In genomic region chr7:71236488-71237179, GRCh38 we compare ENCODE assay signal across 20 cellular contexts.
DNase-seq lines count a peak whose midpoint lies in the region; ATAC-seq, FAIRE-seq and TF ChIP-seq lines count a peak whose summit lies in the region.
"Had no signal": no experiment of that assay in that cellular context is flagged by ENCODE, and none has a peak within 500 bp of the region (broad histone marks: within the 10 kb centered on the region; RNA-seq: fewer than 3 reads in every experiment).

No MANE protein-coding gene starts in this region.

- intact Hi-C loops in left ventricle myocardium superior (cut with micrococcal nuclease) (no loop called here), prostate gland (cut with DNase I) (loop anchor here (2.0 to 5.0 kb wide), 2 partner anchors 76 to 104 kb away; partner anchors contain the start of gene GALNT17)

- H3K27ac ChIP-seq in HUES48 (ENCODE audit: low read depth, low read length), result peak overlapping the region; percentile 51
- peak overlapping the region; percentile 60 to 77 for H3K27ac ChIP-seq in prostate gland
- H3K27ac ChIP-seq: foreskin keratinocyte, HL-60, KMS-11, PC-9 had no signal

- H3K9me3 ChIP-seq in HUES48 (ENCODE audit: control insufficient read depth, insufficient read depth, low read length), result no peaks in the 10 kb centered on the region
- no peaks in the 10 kb centered on the region for H3K9me3 ChIP-seq in prostate gland

- no peak overlapping the region for H3K4me3 Mint-ChIP-seq in T-helper 2 cell treated with Interferon-gamma antibody and Interleukin-4, amounts not matched to agents 5 μg/mL and 100 μg/mL, for 36 hours
- H3K4me3 Mint-ChIP-seq: activated naive CD8-positive, alpha-beta T cell treated with anti-CD3 and anti-CD28 coated beads, Interleukin-2, amount 10 ng/mL, durations not matched to agents 7 days and 5 days; activated T-cell treated with anti-CD3 and anti-CD28 coated beads, Interleukin-2, amount 50 U/mL, for 4 hours; stimulated activated naive CD8-positive, alpha-beta T cell treated with anti-CD3 and anti-CD28 coated beads, Interleukin-15, Interleukin-2, amounts not matched to agents 100 ng/mL and 50 ng/mL, for 24 hours had no signal

- H3K27me3 Mint-ChIP-seq in T-helper 2 cell treated with Interferon-gamma antibody and Interleukin-4, amounts not matched to agents 5 μg/mL and 100 μg/mL, for 36 hours (ENCODE audit: low read depth), result no peaks in the 10 kb centered on the region
- H3K27me3 Mint-ChIP-seq: activated naive CD8-positive, alpha-beta T cell treated with anti-CD3 and anti-CD28 coated beads, Interleukin-2, amount 10 ng/mL, durations not matched to agents 7 days and 5 days; stimulated activated naive CD8-positive, alpha-beta T cell treated with anti-CD3 and anti-CD28 coated beads, Interleukin-15, Interleukin-2, amounts not matched to agents 100 ng/mL and 50 ng/mL, for 24 hours had no signal

- H3K4me1 ChIP-seq in HUES48 (ENCODE audit: control insufficient read depth, insufficient read depth, low read length), result peaks cover 22% of the 10 kb centered on the region
- peaks cover 3% of the 10 kb centered on the region for H3K4me1 ChIP-seq in prostate gland (replicated peaks)
- H3K4me1 ChIP-seq: foreskin keratinocyte had no signal

- WGBS in prostate gland, result 35% methylated on average over 15 of the region's 15 CpGs

- H3K27me3 ChIP-seq in HUES48 (ENCODE audit: control insufficient read depth, insufficient read depth, low read length) (no peaks in the 10 kb centered on the region), prostate gland (replicated peaks; ENCODE audit: insufficient read depth) (no peaks in the 10 kb centered on the region)
- H3K27me3 ChIP-seq: foreskin keratinocyte had no signal

- no peak for TF ChIP-seq POLR2A in prostate gland (IDR thresholded peaks at IDR 0.05)

- H3K36me3 Mint-ChIP-seq in T-helper 2 cell treated with Interferon-gamma antibody and Interleukin-4, amounts not matched to agents 5 μg/mL and 100 μg/mL, for 36 hours (ENCODE audit: low read depth), result no peaks in the 10 kb centered on the region
- H3K36me3 Mint-ChIP-seq: activated naive CD8-positive, alpha-beta T cell treated with anti-CD3 and anti-CD28 coated beads, Interleukin-2, amount 10 ng/mL, durations not matched to agents 7 days and 5 days had no signal

- peak; percentile 8 for DNase-seq in NCI-H774 (lab: John Stamatoyannopoulos, UW)
- peak; percentile 40 for DNase-seq in left ventricle myocardium superior
- DNase-seq in prostate gland (ENCODE audit: low spot score), result no peak
- no peak for DNase-seq in T-helper 2 cell treated with Interferon-gamma antibody and Interleukin-4, amounts not matched to agents 5 μg/mL and 100 μg/mL, for 36 hours (ENCODE audit: low spot score)
- DNase-seq in GM19239 (ENCODE audit: insufficient read length, low spot score), result no peak
- DNase-seq: activated naive CD8-positive, alpha-beta T cell treated with anti-CD3 and anti-CD28 coated beads, Interleukin-2, amount 10 ng/mL, durations not matched to agents 7 days and 5 days; activated T-cell treated with anti-CD3 and anti-CD28 coated beads, Interleukin-2, amount 50 U/mL, for 4 hours; Calu3; central memory CD4-positive, alpha-beta T cell; foreskin keratinocyte; NCI-H1436 treated with DMSO at 0.1 percent for 48 hours; NCI-H510A; PC-9 had no signal

- peak overlapping the region; percentile 32; the same call in 1 of the 2 replicates for H3K9ac ChIP-seq in HUES48 (ENCODE audit: low read depth, low read length)
- H3K9ac ChIP-seq: KMS-11 had no signal

- H3K9me3 Mint-ChIP-seq in T-helper 2 cell treated with Interferon-gamma antibody and Interleukin-4, amounts not matched to agents 5 μg/mL and 100 μg/mL, for 36 hours, result peaks cover 55% of the 10 kb centered on the region

- no peak for FAIRE-seq in GM19239 (lab: Jason Lieb, UNC)
- FAIRE-seq: islet of Langerhans had no signal

- no peak overlapping the region for H3K27ac Mint-ChIP-seq in T-helper 2 cell treated with Interferon-gamma antibody and Interleukin-4, amounts not matched to agents 5 μg/mL and 100 μg/mL, for 36 hours
- H3K27ac Mint-ChIP-seq: activated naive CD8-positive, alpha-beta T cell treated with anti-CD3 and anti-CD28 coated beads, Interleukin-2, amount 10 ng/mL, durations not matched to agents 7 days and 5 days; stimulated activated naive CD8-positive, alpha-beta T cell treated with anti-CD3 and anti-CD28 coated beads, Interleukin-15, Interleukin-2, amounts not matched to agents 100 ng/mL and 50 ng/mL, for 24 hours had no signal

- ATAC-seq in left ventricle myocardium superior (peak; percentile 34), HG02571 (IDR thresholded peaks at IDR 0.05; ENCODE audit: unreplicated experiment) (no peak), HG03025 (IDR thresholded peaks at IDR 0.05; ENCODE audit: low FRiP score, unreplicated experiment) (no peak)
- ATAC-seq: activated T-cell treated with anti-CD3 and anti-CD28 coated beads, Interleukin-2, amount 50 U/mL, for 4 hours; foreskin keratinocyte had no signal

- no peaks in the 10 kb centered on the region for H3K4me1 Mint-ChIP-seq in T-helper 2 cell treated with Interferon-gamma antibody and Interleukin-4, amounts not matched to agents 5 μg/mL and 100 μg/mL, for 36 hours (ENCODE audit: low read depth)
- H3K4me1 Mint-ChIP-seq: activated naive CD8-positive, alpha-beta T cell treated with anti-CD3 and anti-CD28 coated beads, Interleukin-2, amount 10 ng/mL, durations not matched to agents 7 days and 5 days had no signal

- H3K36me3 ChIP-seq in HUES48 (ENCODE audit: control insufficient read depth, insufficient read depth, low read length), result no peaks in the 10 kb centered on the region; the same call in 1 of the 2 replicates
- no peaks in the 10 kb centered on the region for H3K36me3 ChIP-seq in prostate gland

- no peak overlapping the region for H3K4me3 ChIP-seq in HUES48 (ENCODE audit: low read depth, low read length)
- H3K4me3 ChIP-seq in prostate gland, result no peak overlapping the region
- H3K4me3 ChIP-seq: PC-9 had no signal

- no peak for TF ChIP-seq CTCF in prostate gland (IDR thresholded peaks at IDR 0.05)

Comparison
In these comparisons a context has a peak if more than half of its experiments do, and no peak if none do; other contexts are left out.
1. DNase-seq: peak in NCI-H774 (single experiment) and left ventricle myocardium superior (single experiment); none in prostate gland (single experiment), T-helper 2 cell treated with Interferon-gamma antibody and Interleukin-4, amounts not matched to agents 5 μg/mL and 100 μg/mL, for 36 hours (single experiment) and GM19239 (single experiment).